ENCODE assay signal across 26 cellular contexts in the genomic region with DNA sequence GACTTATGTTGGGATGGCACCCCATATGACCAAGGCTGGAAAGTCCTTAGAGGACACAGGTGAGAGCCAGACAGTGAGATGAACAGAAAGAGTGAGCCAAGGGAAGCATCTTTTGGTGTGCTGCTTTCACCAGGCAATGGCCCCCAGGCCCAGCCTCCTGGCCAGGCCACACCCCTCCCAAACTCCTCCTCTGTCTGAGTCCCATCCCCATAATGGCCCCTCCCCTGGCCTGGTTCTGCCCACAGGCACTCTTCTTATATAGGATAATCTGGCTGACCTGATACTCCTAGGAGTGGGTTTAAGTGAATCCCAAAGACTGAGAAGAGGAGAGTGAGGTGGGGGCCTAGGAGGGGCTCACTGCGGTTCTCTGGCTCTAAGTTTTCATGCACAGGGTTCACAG.
A peak's percentile ranks its signal among the peaks of the same experiment; 100 is the strongest.
DNase-seq lines count a peak whose midpoint lies in the region; ATAC-seq and TF ChIP-seq lines count a peak whose summit lies in the region.
"Had no signal": no experiment of that assay in that cellular context is flagged by ENCODE, and none has a peak within 500 bp of the region (broad histone marks: within the 10 kb centered on the region; RNA-seq: fewer than 3 reads in every experiment).

No MANE protein-coding gene starts in this region.

- peak; percentile 28 for DNase-seq in NCI-H1436 (lab: John Stamatoyannopoulos, UW)
- no peak for DNase-seq in NCI-H1436 treated with DMSO at 0.1 percent for 48 hours (lab: John Stamatoyannopoulos, UW)
- DNase-seq in NCI-H146 treated with DMSO at 0.1 percent for 48 hours (lab: John Stamatoyannopoulos, UW; ENCODE audit: unreplicated experiment): peak; percentile 28
- DNase-seq in WTC11 (ENCODE audit: low spot score): peak; percentile 62
- DNase-seq in nephron progenitor cell: peak; percentile 33
- DNase-seq in testis: no peak
- no peak for DNase-seq in osteocyte (ENCODE audit: extremely low spot score, unreplicated experiment)
- DNase-seq: activated CD4-positive, alpha-beta memory T cell treated with anti-CD3 and anti-CD28 coated beads for 36 hours; activated effector memory CD4-positive, alpha-beta T cell treated with Interleukin-2 at 50 U/mL for 16 hours; activated naive CD8-positive, alpha-beta T cell treated with anti-CD3 and anti-CD28 coated beads, Interleukin-2, amount 10 ng/mL, durations not matched to agents 7 days and 5 days; CD4-positive, CD25-positive, alpha-beta regulatory T cell; central memory CD4-positive, alpha-beta T cell; gastrocnemius medialis; hippocampal formation; mesenchymal stem cell; NCI-H1092 treated with DMSO at 0.1 percent for 48 hours; NCI-H2081; NCI-H226; SHP77; tibial artery had no signal

- intact Hi-C loops in testis (cut with DNase I; ENCODE audit: low total_unique reads): no loop called here

- no peaks in the 10 kb centered on the region for H3K4me1 ChIP-seq in testis
- H3K4me1 ChIP-seq: ascending aorta, gastrocnemius medialis, tibial artery had no signal

- no peak for TF ChIP-seq CTCF in WTC11 (IDR thresholded peaks at IDR 0.05)
- TF ChIP-seq CTCF in nephron progenitor cell (IDR thresholded peaks at IDR 0.05): no peak
- TF ChIP-seq CTCF in testis (IDR thresholded peaks at IDR 0.05): no peak
- TF ChIP-seq CTCF in osteocyte (IDR thresholded peaks at IDR 0.05): no peak

- no peak overlapping the region for H3K27ac ChIP-seq in testis
- H3K27ac ChIP-seq: ascending aorta, gastrocnemius medialis, tibial artery had no signal

- peak; percentile 87 for ATAC-seq in WTC11
- no peak for ATAC-seq in HG02852 (IDR thresholded peaks at IDR 0.05; ENCODE audit: unreplicated experiment)
- ATAC-seq: gastrocnemius medialis, left lobe of liver, Panc1 had no signal

- 96 to 100% methylated on average over 1 of the region's 1 CpG for WGBS in testis, 2 donors

- H3K27me3 Mint-ChIP-seq in WTC11 (ENCODE audit: low read depth): no peaks in the 10 kb centered on the region; the same call in 1 of the 2 replicates
- peaks cover 11% of the 10 kb centered on the region for H3K27me3 Mint-ChIP-seq in nephron progenitor cell (ENCODE audit: low read depth, poor library complexity)
- H3K27me3 Mint-ChIP-seq in osteocyte (ENCODE audit: unreplicated experiment): peaks cover 62% of the 10 kb centered on the region
- H3K27me3 Mint-ChIP-seq: stimulated activated naive CD8-positive, alpha-beta T cell treated with anti-CD3 and anti-CD28 coated beads, Interleukin-15, Interleukin-2, amounts not matched to agents 100 ng/mL and 50 ng/mL, for 24 hours had no signal

- no peak for TF ChIP-seq POLR2A in testis (IDR thresholded peaks at IDR 0.05)

- POLR2A ChIA-PET in WTC11 (lab: Charles Lee): no interaction called here

- H3K9me3 ChIP-seq in testis: no peaks in the 10 kb centered on the region
- H3K9me3 ChIP-seq: ascending aorta, gastrocnemius medialis, tibial artery had no signal

- H3K4me3 ChIP-seq in testis: no peak overlapping the region
- H3K4me3 ChIP-seq: ascending aorta, gastrocnemius medialis, tibial artery had no signal

- no peaks in the 10 kb centered on the region for H3K36me3 Mint-ChIP-seq in WTC11
- H3K36me3 Mint-ChIP-seq in nephron progenitor cell (ENCODE audit: low read depth): no peaks in the 10 kb centered on the region
- H3K36me3 Mint-ChIP-seq in osteocyte (ENCODE audit: unreplicated experiment): no peaks in the 10 kb centered on the region
- H3K36me3 Mint-ChIP-seq: activated CD4-positive, alpha-beta memory T cell treated with anti-CD3 and anti-CD28 coated beads for 36 hours; activated naive CD8-positive, alpha-beta T cell treated with anti-CD3 and anti-CD28 coated beads, Interleukin-2, amount 10 ng/mL, durations not matched to agents 7 days and 5 days; CD4-positive, CD25-positive, alpha-beta regulatory T cell had no signal

- no peaks in the 10 kb centered on the region for H3K36me3 ChIP-seq in testis (ENCODE audit: low read depth, missing control alignments)
- H3K36me3 ChIP-seq: ascending aorta, gastrocnemius medialis, tibial artery had no signal

- H3K4me1 Mint-ChIP-seq in WTC11 (peaks cover 35% of the 10 kb centered on the region), nephron progenitor cell (peaks cover 43% of the 10 kb centered on the region), osteocyte (ENCODE audit: unreplicated experiment) (peaks cover 3% of the 10 kb centered on the region)
- H3K4me1 Mint-ChIP-seq: activated naive CD8-positive, alpha-beta T cell treated with anti-CD3 and anti-CD28 coated beads, Interleukin-2, amount 10 ng/mL, durations not matched to agents 7 days and 5 days; CD4-positive, CD25-positive, alpha-beta regulatory T cell had no signal

- no peaks in the 10 kb centered on the region for H3K27me3 ChIP-seq in testis
- H3K27me3 ChIP-seq: ascending aorta, gastrocnemius medialis had no signal

- H3K9me3 Mint-ChIP-seq in WTC11 (no peaks in the 10 kb centered on the region), nephron progenitor cell (no peaks in the 10 kb centered on the region), osteocyte (ENCODE audit: unreplicated experiment) (no peaks in the 10 kb centered on the region)
- H3K9me3 Mint-ChIP-seq: activated CD4-positive, alpha-beta memory T cell treated with anti-CD3 and anti-CD28 coated beads for 36 hours; activated naive CD8-positive, alpha-beta T cell treated with anti-CD3 and anti-CD28 coated beads, Interleukin-2, amount 10 ng/mL, durations not matched to agents 7 days and 5 days; dendritic cell treated with granulocyte-macrophage colony-stimulating factor and Interleukin-4, amounts not matched to agents 40 ng/mL and 50 ng/mL, for 4 days; stimulated activated naive CD8-positive, alpha-beta T cell treated with anti-CD3 and anti-CD28 coated beads, Interleukin-15, Interleukin-2, amounts not matched to agents 100 ng/mL and 50 ng/mL, for 24 hours had no signal

- CTCF ChIA-PET in WTC11 (lab: Charles Lee): no interaction called here

- H3K27ac Mint-ChIP-seq in WTC11: no peak overlapping the region
- no peak overlapping the region for H3K27ac Mint-ChIP-seq in nephron progenitor cell
- H3K27ac Mint-ChIP-seq in osteocyte (ENCODE audit: unreplicated experiment): no peak overlapping the region
- H3K27ac Mint-ChIP-seq: activated CD4-positive, alpha-beta memory T cell treated with anti-CD3 and anti-CD28 coated beads for 36 hours; activated naive CD8-positive, alpha-beta T cell treated with anti-CD3 and anti-CD28 coated beads, Interleukin-2, amount 10 ng/mL, durations not matched to agents 7 days and 5 days; CD4-positive, CD25-positive, alpha-beta regulatory T cell; dendritic cell treated with granulocyte-macrophage colony-stimulating factor and Interleukin-4, amounts not matched to agents 40 ng/mL and 50 ng/mL, for 4 days; stimulated activated naive CD8-positive, alpha-beta T cell treated with anti-CD3 and anti-CD28 coated beads, Interleukin-15, Interleukin-2, amounts not matched to agents 100 ng/mL and 50 ng/mL, for 24 hours had no signal

- no peak overlapping the region for H3K4me3 Mint-ChIP-seq in WTC11
- H3K4me3 Mint-ChIP-seq in nephron progenitor cell: no peak overlapping the region
- H3K4me3 Mint-ChIP-seq in osteocyte (ENCODE audit: unreplicated experiment): no peak overlapping the region
- H3K4me3 Mint-ChIP-seq: activated CD4-positive, alpha-beta memory T cell treated with anti-CD3 and anti-CD28 coated beads for 36 hours; activated naive CD8-positive, alpha-beta T cell treated with anti-CD3 and anti-CD28 coated beads, Interleukin-2, amount 10 ng/mL, durations not matched to agents 7 days and 5 days; CD4-positive, CD25-positive, alpha-beta regulatory T cell; dendritic cell treated with granulocyte-macrophage colony-stimulating factor and Interleukin-4, amounts not matched to agents 40 ng/mL and 50 ng/mL, for 4 days; stimulated activated naive CD8-positive, alpha-beta T cell treated with anti-CD3 and anti-CD28 coated beads, Interleukin-15, Interleukin-2, amounts not matched to agents 100 ng/mL and 50 ng/mL, for 24 hours had no signal

TF ChIP-seq in WTC11, 78 proteins besides CTCF, POLR2A, EP300 and RAD21:
- no peak for TF ChIP-seq RELA (CRISPR knock-in tag; IDR thresholded peaks at IDR 0.05; ENCODE audit: borderline replicate concordance)
- no peak for TF ChIP-seq IRF1 (CRISPR knock-in tag; IDR thresholded peaks at IDR 0.05)
- TF ChIP-seq GABPB1 (CRISPR knock-in tag; IDR thresholded peaks at IDR 0.05): no peak
- TF ChIP-seq, protein P1, sequence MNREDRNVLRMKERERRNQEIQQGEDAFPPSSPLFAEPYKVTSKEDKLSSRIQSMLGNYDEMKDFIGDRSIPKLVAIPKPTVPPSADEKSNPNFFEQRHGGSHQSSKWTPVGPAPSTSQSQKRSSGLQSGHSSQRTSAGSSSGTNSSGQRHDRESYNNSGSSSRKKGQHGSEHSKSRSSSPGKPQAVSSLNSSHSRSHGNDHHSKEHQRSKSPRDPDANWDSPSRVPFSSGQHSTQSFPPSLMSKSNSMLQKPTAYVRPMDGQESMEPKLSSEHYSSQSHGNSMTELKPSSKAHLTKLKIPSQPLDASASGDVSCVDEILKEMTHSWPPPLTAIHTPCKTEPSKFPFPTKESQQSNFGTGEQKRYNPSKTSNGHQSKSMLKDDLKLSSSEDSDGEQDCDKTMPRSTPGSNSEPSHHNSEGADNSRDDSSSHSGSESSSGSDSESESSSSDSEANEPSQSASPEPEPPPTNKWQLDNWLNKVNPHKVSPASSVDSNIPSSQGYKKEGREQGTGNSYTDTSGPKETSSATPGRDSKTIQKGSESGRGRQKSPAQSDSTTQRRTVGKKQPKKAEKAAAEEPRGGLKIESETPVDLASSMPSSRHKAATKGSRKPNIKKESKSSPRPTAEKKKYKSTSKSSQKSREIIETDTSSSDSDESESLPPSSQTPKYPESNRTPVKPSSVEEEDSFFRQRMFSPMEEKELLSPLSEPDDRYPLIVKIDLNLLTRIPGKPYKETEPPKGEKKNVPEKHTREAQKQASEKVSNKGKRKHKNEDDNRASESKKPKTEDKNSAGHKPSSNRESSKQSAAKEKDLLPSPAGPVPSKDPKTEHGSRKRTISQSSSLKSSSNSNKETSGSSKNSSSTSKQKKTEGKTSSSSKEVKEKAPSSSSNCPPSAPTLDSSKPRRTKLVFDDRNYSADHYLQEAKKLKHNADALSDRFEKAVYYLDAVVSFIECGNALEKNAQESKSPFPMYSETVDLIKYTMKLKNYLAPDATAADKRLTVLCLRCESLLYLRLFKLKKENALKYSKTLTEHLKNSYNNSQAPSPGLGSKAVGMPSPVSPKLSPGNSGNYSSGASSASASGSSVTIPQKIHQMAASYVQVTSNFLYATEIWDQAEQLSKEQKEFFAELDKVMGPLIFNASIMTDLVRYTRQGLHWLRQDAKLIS (CRISPR knock-in tag; IDR thresholded peaks at IDR 0.05; ENCODE audit: borderline replicate concordance): no peak

Comparison
In these comparisons a context has a peak if more than half of its experiments do, and no peak if none do; other contexts are left out.
1. DNase-seq: peak in NCI-H1436 (single experiment), NCI-H146 treated with DMSO at 0.1 percent for 48 hours (single experiment), WTC11 (single experiment) and nephron progenitor cell (single experiment); none in NCI-H1436 treated with DMSO at 0.1 percent for 48 hours (single experiment), testis (single experiment) and osteocyte (single experiment).